ENCODE assay signal across 8 cellular contexts in genomic region chr17:32323784-32324590, GRCh38. TPM values are rescaled to one million over a fixed set of nuclear protein-coding genes. Genes with fewer than 3 reads are reported as not detected.
DNase-seq lines count a peak whose midpoint lies in the region; ATAC-seq and TF ChIP-seq lines count a peak whose summit lies in the region.

No MANE protein-coding gene starts in this region.

- no peaks in the 10 kb centered on the region for H4K20me1 ChIP-seq in PC-9 (ENCODE audit: insufficient read depth)

- no peaks in the 10 kb centered on the region for H3K27me3 ChIP-seq in CD8-positive, alpha-beta memory T cell (ENCODE audit: insufficient read depth, low read length, poor library complexity, severe bottlenecking)
- H3K27me3 ChIP-seq in PC-9 (ENCODE audit: insufficient read depth, low read depth) (no peaks in the 10 kb centered on the region), breast epithelium (no peaks in the 10 kb centered on the region), muscle layer of duodenum (ENCODE audit: low read depth, low read length) (no peaks in the 10 kb centered on the region)

- no peaks in the 10 kb centered on the region for H3K27me3 Mint-ChIP-seq in CD8-positive, alpha-beta memory T cell

- H2AFZ ChIP-seq in PC-9, result peak overlapping the region; percentile 35; the same call in 1 of the 2 replicates

- no TSS peak for BruUV-seq in PC-9 (replicated peaks; lab: Mats Ljungman, UMichigan)

- peaks cover 11% of the 10 kb centered on the region for H3K4me1 ChIP-seq in CD8-positive, alpha-beta memory T cell (ENCODE audit: insufficient read depth, low read length)
- H3K4me1 ChIP-seq in PC-9 (replicated peaks; ENCODE audit: insufficient read depth) (no peaks in the 10 kb centered on the region), breast epithelium (no peaks in the 10 kb centered on the region), muscle layer of duodenum (ENCODE audit: control insufficient read depth in 1 of 2, insufficient read depth in 2 of 2, low read length in 2 of 2) (no peaks in the 10 kb centered on the region)

- H3K4me3 ChIP-seq in CD8-positive, alpha-beta memory T cell (ENCODE audit: low read length), result peak overlapping the region; percentile 8
- H3K4me3 ChIP-seq in PC-9 (no peak overlapping the region), breast epithelium (peak overlapping the region in 2 of 3 donors; percentile 18 to 39), muscle layer of duodenum (ENCODE audit: low read depth in 1 of 2, low read length in 2 of 2) (peak overlapping the region; percentile 22 to 41)

- H3K36me3 Mint-ChIP-seq in CD8-positive, alpha-beta memory T cell, result no peaks in the 10 kb centered on the region

- ATAC-seq in HG02884 (IDR thresholded peaks at IDR 0.05; ENCODE audit: unreplicated experiment), result no peak
- ATAC-seq in GM19455 (IDR thresholded peaks at IDR 0.05; ENCODE audit: unreplicated experiment), result no peak

- H3K9me3 Mint-ChIP-seq in CD8-positive, alpha-beta memory T cell, result no peaks in the 10 kb centered on the region

- H3K4me1 Mint-ChIP-seq in CD8-positive, alpha-beta memory T cell, result peaks cover 0 to 20% (median 8%) of the 10 kb centered on the region in 3 donors

- H3K27ac Mint-ChIP-seq in CD8-positive, alpha-beta memory T cell, result peak overlapping the region in 5 of 8 donors; percentile 5 to 91 (median 60)

- H3K9me2 ChIP-seq in PC-9 (ENCODE audit: insufficient read depth), result no peaks in the 10 kb centered on the region

- intact Hi-C loops in PC-9 (cut with micrococcal nuclease; ENCODE audit: unreplicated experiment) (no loop called here), breast epithelium (cut with DNase I; ENCODE audit: low total_unique reads) (no loop called here)

- no peak for TF ChIP-seq CTCF in PC-9 (conservative IDR thresholded peaks at IDR 0.05)
- TF ChIP-seq CTCF in breast epithelium (IDR thresholded peaks at IDR 0.05), result no peak

- H3F3A ChIP-seq in PC-9 (ENCODE audit: insufficient read depth, low read depth), result no peaks in the 10 kb centered on the region; the same call in 1 of the 2 replicates

- H3K4me3 Mint-ChIP-seq in CD8-positive, alpha-beta memory T cell, result peak overlapping the region in 5 of 7 donors; percentile 31 to 66 (median 53)

- peak in 1 of 5 donors; percentile 30 for DNase-seq in CD8-positive, alpha-beta memory T cell
- DNase-seq in PC-9 (no peak), breast epithelium (ENCODE audit: low spot score in 2 of 2) (peak in 1 of 2 donors; percentile 38), GOT3 (lab: John Stamatoyannopoulos, UW) (no peak), NCI-H524 (lab: John Stamatoyannopoulos, UW) (no peak)

- H3K27ac ChIP-seq in CD8-positive, alpha-beta memory T cell (ENCODE audit: low read depth, low read length), result no peak overlapping the region
- H3K27ac ChIP-seq in PC-9, result no peak overlapping the region
- H3K27ac ChIP-seq in breast epithelium, result peak overlapping the region; percentile 44 to 69
- peak overlapping the region; percentile 28 for H3K27ac ChIP-seq in muscle layer of duodenum (ENCODE audit: low read length)

- H3K9me3 ChIP-seq in CD8-positive, alpha-beta memory T cell (ENCODE audit: low read length), result no peaks in the 10 kb centered on the region
- H3K9me3 ChIP-seq in PC-9 (ENCODE audit: insufficient read depth, low read depth) (no peaks in the 10 kb centered on the region), breast epithelium (no peaks in the 10 kb centered on the region), muscle layer of duodenum (ENCODE audit: control insufficient read depth in 1 of 2, low read length in 2 of 2) (no peaks in the 10 kb centered on the region)

- no peaks in the 10 kb centered on the region for H3K79me2 ChIP-seq in PC-9 (ENCODE audit: low read depth)

- H3K36me3 ChIP-seq in CD8-positive, alpha-beta memory T cell (ENCODE audit: insufficient read depth, low read length), result no peaks in the 10 kb centered on the region
- no peaks in the 10 kb centered on the region for H3K36me3 ChIP-seq in PC-9 (ENCODE audit: low read depth)
- no peaks in the 10 kb centered on the region for H3K36me3 ChIP-seq in breast epithelium
- H3K36me3 ChIP-seq in muscle layer of duodenum (ENCODE audit: control insufficient read depth in 1 of 2, insufficient read depth in 2 of 2, low read length in 2 of 2), result no peaks in the 10 kb centered on the region

- peak overlapping the region; percentile 27; the same call in 1 of the 2 replicates for H3K4me2 ChIP-seq in PC-9

- POLR2A ChIA-PET in CD8-positive, alpha-beta memory T cell (lab: Charles Lee), result interaction anchor here (1.3 kb wide), 1 partner anchor 18 kb away, joined by 3 read pairs; the partner anchor contains the start of gene C17orf75
- POLR2A ChIA-PET in PC-9 (lab: Charles Lee; ENCODE audit: unreplicated experiment), result no interaction called here

- CTCF ChIA-PET in CD8-positive, alpha-beta memory T cell (lab: Charles Lee), result interaction anchor here (1.3 kb wide), 1 partner anchor 120 kb away, joined by 3 read pairs; the partner anchor contains the start of gene PSMD11
- CTCF ChIA-PET in PC-9 (lab: Charles Lee), result interaction anchor here (0.8 kb wide), 1 partner anchor 13 kb away, joined by 10 read pairs; no protein-coding TSS in a partner anchor

- no peak for TF ChIP-seq POLR2A in breast epithelium (IDR thresholded peaks at IDR 0.05)

RNA-seq across cellular contexts. Expression of gene C17orf75, which starts 18.0 kb away (rescaled TPM):
- total RNA-seq in CD8-positive, alpha-beta memory T cell, result 10 to 100 TPM; 24.7 to 33.4 TPM
- 12.6 TPM for polyA plus RNA-seq in CD8-positive, alpha-beta memory T cell
- total RNA-seq in PC-9 (2021) (27.2 and 33.3 TPM in 2 replicates), breast epithelium (10 to 100 TPM; 11.5 to 16.5 (median 14.7) TPM)

RNA-seq across cellular contexts. Expression of gene ZNF207, which starts 26.0 kb away (rescaled TPM):
- 100 to 1,000 TPM; 198 to 203 TPM for total RNA-seq in CD8-positive, alpha-beta memory T cell
- 147 TPM for polyA plus RNA-seq in CD8-positive, alpha-beta memory T cell
- total RNA-seq in PC-9 (2021) (186 and 198 TPM in 2 replicates), breast epithelium (100 to 1,000 TPM; 145 to 238 (median 172) TPM)

RNA-seq across cellular contexts. Expression of gene RHBDL3, which starts 58.4 kb away (rescaled TPM):
- total RNA-seq in CD8-positive, alpha-beta memory T cell, result under 1 TPM; 0.20 to 0.33 TPM
- polyA plus RNA-seq in CD8-positive, alpha-beta memory T cell, result not detected
- total RNA-seq in PC-9 (2021) (0.25 TPM in 1 of 2 replicates, not detected in the other), breast epithelium (1 to 10 TPM in 1 of 3 donors, under 1 TPM in 2; 0.16 to 2.0 (median 0.73) TPM)

Comparison
In these comparisons a context has a peak if more than half of its experiments do, and no peak if none do; other contexts are left out.
1. H3K27ac ChIP-seq: peak in breast epithelium (2 of 2) and muscle layer of duodenum (single experiment); none in CD8-positive, alpha-beta memory T cell (single experiment) and PC-9 (single experiment).